Comparison of ENCODE assay signal across 9 cellular contexts in genomic region chr11:43573233-43573632, GRCh38.
DNase-seq lines count a peak whose midpoint lies in the region; ATAC-seq and TF ChIP-seq lines count a peak whose summit lies in the region.
"Had no signal": no experiment of that assay in that cellular context is flagged by ENCODE, and none has a peak within 500 bp of the region (broad histone marks: within the 10 kb centered on the region; RNA-seq: fewer than 3 reads in every experiment).

No MANE protein-coding gene starts in this region.

- H3K36me3 ChIP-seq in heart right ventricle (no peaks in the 10 kb centered on the region), upper lobe of right lung (no peaks in the 10 kb centered on the region)

- H3K4me3 ChIP-seq in heart right ventricle (no peak overlapping the region), right cardiac atrium (ENCODE audit: low read length) (no peak overlapping the region), choroid plexus epithelial cell (ENCODE audit: low read depth, low read length) (no peak overlapping the region), upper lobe of right lung (no peak overlapping the region)
- H3K4me3 ChIP-seq: lung had no signal

- TF ChIP-seq CTCF in heart right ventricle (IDR thresholded peaks at IDR 0.05): peak in 7 of 9 donors; percentile 48 to 62 (median 50)
- TF ChIP-seq CTCF in choroid plexus epithelial cell (conservative IDR thresholded peaks at IDR 0.05; ENCODE audit: low read depth, low read length): peak; percentile 79
- TF ChIP-seq CTCF in upper lobe of right lung (IDR thresholded peaks at IDR 0.05): peak; percentile 36

- H3K9me3 ChIP-seq in heart right ventricle (no peaks in the 10 kb centered on the region), right cardiac atrium (ENCODE audit: control insufficient read depth, low read length) (no peaks in the 10 kb centered on the region), upper lobe of right lung (no peaks in the 10 kb centered on the region)

- peaks cover 10 to 51% (median 27%) of the 10 kb centered on the region in 9 donors for H3K4me1 ChIP-seq in heart right ventricle
- peaks cover 2% of the 10 kb centered on the region for H3K4me1 ChIP-seq in right cardiac atrium (ENCODE audit: control insufficient read depth, insufficient read depth, low read length)
- peaks cover 15% of the 10 kb centered on the region for H3K4me1 ChIP-seq in upper lobe of right lung

- WGBS in heart right ventricle, 2 donors: 13% methylated on average over 6 of the region's 6 CpGs
- WGBS in right cardiac atrium: 12% methylated on average over 6 of the region's 6 CpGs

- H3K27me3 ChIP-seq in heart right ventricle (peaks cover 0 to 93% (median 81%) of the 10 kb centered on the region in 7 donors), right cardiac atrium (ENCODE audit: control insufficient read depth, insufficient read depth) (no peaks in the 10 kb centered on the region), upper lobe of right lung (peaks cover 62% of the 10 kb centered on the region)

- ATAC-seq in heart right ventricle: no peak
- no peak for ATAC-seq in right cardiac atrium
- no peak for ATAC-seq in upper lobe of right lung
- no peak for ATAC-seq in HG03469 (IDR thresholded peaks at IDR 0.05; ENCODE audit: unreplicated experiment)

- DNase-seq in heart right ventricle (no peak), right cardiac atrium (no peak), NCI-H1930 (lab: John Stamatoyannopoulos, UW) (peak; percentile 56 to 72), choroid plexus epithelial cell (ENCODE audit: low read depth) (peak; percentile 61), upper lobe of right lung (no peak)
- DNase-seq in stimulated activated naive CD4-positive, alpha-beta T cell treated with Interleukin-2 at 50 U/mL for 16 hours (lab: John Stamatoyannopoulos, UW): no peak
- no peak for DNase-seq in activated naive CD4-positive, alpha-beta T cell treated with anti-CD3 and anti-CD28 coated beads, Interleukin-2, amount 50 U/mL, for 16 hours

- H3K27ac ChIP-seq in heart right ventricle: no peak overlapping the region
- no peak overlapping the region for H3K27ac ChIP-seq in right cardiac atrium (ENCODE audit: low read length)
- H3K27ac ChIP-seq in upper lobe of right lung: no peak overlapping the region

- intact Hi-C loops in heart right ventricle (cut with DNase I): loop anchor here in 3 of 10 donors (10.0 kb wide), 4 partner anchors 72 to 272 kb away; no protein-coding TSS in a partner anchor
- intact Hi-C loops in right cardiac atrium (cut with DNase I): loop anchor here in 1 of 4 donors (10.0 kb wide), 1 partner anchor 272 kb away; no protein-coding TSS in a partner anchor
- intact Hi-C loops in upper lobe of right lung (cut with DNase I): no loop called here

Comparison
In these comparisons a context has a peak if more than half of its experiments do, and no peak if none do; other contexts are left out.
1. DNase-seq: peak in NCI-H1930 (2 of 2) and choroid plexus epithelial cell (single experiment); none in heart right ventricle (0 of 2), right cardiac atrium (0 of 3), upper lobe of right lung (single experiment), stimulated activated naive CD4-positive, alpha-beta T cell treated with Interleukin-2 at 50 U/mL for 16 hours (single experiment) and activated naive CD4-positive, alpha-beta T cell treated with anti-CD3 and anti-CD28 coated beads, Interleukin-2, amount 50 U/mL, for 16 hours (single experiment).
2. Peak in every context shown above with its lines, with median percentiles within 50 percentile points of each other: CTCF ChIP-seq.